8 cellular contexts compared by ENCODE assay signal in genomic region chr11:568306-569259, GRCh38. TPM values are rescaled to one million over a fixed set of nuclear protein-coding genes. Genes with fewer than 3 reads are reported as not detected.
DNase-seq lines count a peak whose midpoint lies in the region; ATAC-seq and TF ChIP-seq lines count a peak whose summit lies in the region.

No MANE protein-coding gene starts in this region.

- H3K4me1 Mint-ChIP-seq in central memory CD8-positive, alpha-beta T cell, result no peaks in the 10 kb centered on the region

- peaks cover 2% of the 10 kb centered on the region for H3K36me3 ChIP-seq in kidney epithelial cell (ENCODE audit: control insufficient read depth, insufficient read depth, low read length)

- H3K27ac Mint-ChIP-seq in central memory CD8-positive, alpha-beta T cell (ENCODE audit: low read depth), result no peak overlapping the region

- peak; percentile 89 for ATAC-seq in GM19035 (IDR thresholded peaks at IDR 0.05; ENCODE audit: unreplicated experiment)
- ATAC-seq in HG03280 (IDR thresholded peaks at IDR 0.05; ENCODE audit: unreplicated experiment), result peak; percentile 87
- ATAC-seq in central memory CD8-positive, alpha-beta T cell (replicated peaks; ENCODE audit: extremely low read depth, poor library complexity, severe bottlenecking), result peak; percentile 92

- H3K4me3 ChIP-seq in AG10803 (ENCODE audit: low read length) (peak overlapping the region; percentile 81), kidney epithelial cell (ENCODE audit: low read depth, low read length) (peak overlapping the region; percentile 74)

- no peaks in the 10 kb centered on the region for H3K27me3 ChIP-seq in kidney epithelial cell (ENCODE audit: control insufficient read depth, insufficient read depth, low read length)

- TF ChIP-seq CTCF in AG10803 (conservative IDR thresholded peaks at IDR 0.05; ENCODE audit: low read length) (no peak), kidney epithelial cell (IDR thresholded peaks at IDR 0.05; ENCODE audit: insufficient read depth, low read length, poor library complexity, severe bottlenecking) (no peak)

- H3K36me3 Mint-ChIP-seq in central memory CD8-positive, alpha-beta T cell (ENCODE audit: insufficient read depth), result peaks cover 7% of the 10 kb centered on the region

- H3K4me3 Mint-ChIP-seq in central memory CD8-positive, alpha-beta T cell, result peak overlapping the region; percentile 71

- H3K9me3 Mint-ChIP-seq in central memory CD8-positive, alpha-beta T cell, result no peaks in the 10 kb centered on the region

- DNase-seq in AG10803 (ENCODE audit: low read depth), result peak; percentile 94
- peak; percentile 97 for DNase-seq in NCI-H345 (lab: John Stamatoyannopoulos, UW)
- DNase-seq in activated CD4-positive, CD25-positive, alpha-beta regulatory T cell (lab: John Stamatoyannopoulos, UW), result peak; percentile 78 to 93 (median 90)
- DNase-seq in central memory CD8-positive, alpha-beta T cell (ENCODE audit: low spot score in 2 of 2), result peak; percentile 83 to 91
- peak; percentile 70 for DNase-seq in kidney epithelial cell (ENCODE audit: low read depth)
- DNase-seq in stimulated activated CD4-positive, alpha-beta T cell treated with anti-CD3 and anti-CD28 coated beads, Interleukin-15, amount 100 ng/mL, for 24 hours, result peak; percentile 94

- H3K27me3 Mint-ChIP-seq in central memory CD8-positive, alpha-beta T cell, result no peaks in the 10 kb centered on the region

RNA-seq across cellular contexts. Expression of gene PHRF1, which starts 7.7 kb away (rescaled TPM):
- total RNA-seq in kidney epithelial cell, result 32.5 and 33.0 TPM in 2 replicates

RNA-seq across cellular contexts. Expression of gene RASSF7, which starts 7.8 kb away (rescaled TPM):
- 72.5 and 91.7 TPM in 2 replicates for total RNA-seq in kidney epithelial cell

RNA-seq across cellular contexts. Expression of gene LMNTD2, which starts 8.0 kb away (rescaled TPM):
- total RNA-seq in kidney epithelial cell, result 1.9 and 4.7 TPM in 2 replicates

RNA-seq across cellular contexts. Expression of gene LRRC56, which starts 31.3 kb away (rescaled TPM):
- total RNA-seq in kidney epithelial cell, result 1.6 and 1.9 TPM in 2 replicates

RNA-seq across cellular contexts. Expression of gene HRAS, which starts 33.2 kb away (rescaled TPM):
- 83.7 and 96.1 TPM in 2 replicates for total RNA-seq in kidney epithelial cell

Comparison
In these comparisons a context has a peak if more than half of its experiments do, and no peak if none do; other contexts are left out.
1. Peak in every context shown above with its lines: DNase-seq, ATAC-seq and H3K4me3 ChIP-seq.